25 cellular contexts compared by ENCODE assay signal in the genomic region with DNA sequence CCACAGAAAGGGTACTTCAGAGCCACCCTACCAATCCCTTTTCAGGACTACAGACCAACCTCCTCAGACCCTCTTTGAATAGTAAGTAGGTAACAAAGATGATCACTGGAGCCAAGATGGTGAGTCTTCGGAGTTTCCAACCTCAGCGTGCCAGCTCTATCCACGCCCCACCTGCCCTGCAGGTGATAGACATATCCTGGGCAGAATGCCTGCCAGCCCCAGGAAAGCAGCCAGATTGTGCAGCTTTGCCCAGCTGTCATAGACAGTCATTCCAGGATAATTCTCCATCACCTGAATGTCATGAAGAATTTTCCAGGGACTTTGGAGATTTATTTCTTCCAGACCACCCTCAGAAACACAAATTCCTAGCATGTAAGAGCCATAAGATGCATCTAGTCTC.
"Had no signal": no experiment of that assay in that cellular context is flagged by ENCODE, and none has a peak within 500 bp of the region (broad histone marks: within the 10 kb centered on the region; RNA-seq: fewer than 3 reads in every experiment).

No MANE protein-coding gene starts in this region.

- FAIRE-seq: HepG2, RCC 7860 had no signal

- DNase-seq: IMR-90, Karpas-422, KG1, MV-4-11, NCI-H1048, NCI-H1105, NCI-H1417 treated with DMSO at 0.1 percent for 48 hours, NCI-H146, NCI-H1694 treated with DMSO at 0.1 percent for 48 hours, NCI-H1930, NCI-H2081, NCI-H2107, NCI-H345, NCI-H446 treated with DMSO at 0.1 percent for 48 hours, NCI-H510A treated with DMSO at 0.1 percent for 48 hours, NCI-H526, NCI-H82, Right ventricle myocardium superior, RPMI8226, SIG-M5, SK-N-SH, SW 1271, T-cell had no signal

- H3K9me3 Mint-ChIP-seq: T-cell had no signal

- ATAC-seq: HepG2, T-cell had no signal

- H3K36me3 Mint-ChIP-seq: T-cell had no signal

- H3K9me3 ChIP-seq: SK-N-SH had no signal

- H3K4me3 Mint-ChIP-seq: T-cell had no signal

- H3K4me1 Mint-ChIP-seq: T-cell had no signal

- H3K27ac Mint-ChIP-seq: T-cell had no signal
